ENCODE assay signal across 1 cellular context in the genomic region with DNA sequence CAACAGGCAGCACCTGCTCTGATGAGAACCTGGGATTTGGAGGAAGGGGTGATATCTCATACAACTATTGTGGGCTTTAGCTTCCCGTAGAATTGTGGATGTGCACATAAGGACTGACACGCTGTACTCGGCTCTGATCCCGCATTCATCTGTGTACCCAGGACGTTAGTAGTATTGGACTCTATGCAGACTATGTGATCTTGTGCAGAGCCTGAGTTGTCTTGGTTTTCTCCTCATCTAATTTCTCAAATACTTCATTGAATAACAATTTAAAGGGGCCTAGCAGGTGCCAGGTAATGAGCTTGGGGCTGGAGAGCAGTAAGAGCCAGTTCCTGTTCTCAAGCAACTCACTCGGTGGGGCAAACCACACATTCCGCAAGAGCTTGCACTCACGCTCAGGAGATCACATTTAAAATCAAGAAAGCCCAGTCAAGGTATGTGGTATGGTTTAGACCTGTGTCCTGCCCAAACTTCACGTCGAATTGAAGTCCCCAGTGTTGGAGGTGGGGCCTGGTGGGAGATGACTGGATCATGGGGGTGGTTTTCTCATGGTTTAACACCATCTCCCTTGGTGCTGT.
TF ChIP-seq lines count a peak whose summit lies in the region.

No MANE protein-coding gene starts in this region.

TF ChIP-seq in IMR-90, 13 proteins besides CTCF, POLR2A, EP300 and RAD21:
- TF ChIP-seq CHD1 (IDR thresholded peaks at IDR 0.05; ENCODE audit: low read depth, low read length), result no peak
- TF ChIP-seq FOS (IDR thresholded peaks at IDR 0.05; ENCODE audit: low read depth, low read length), result no peak
- TF ChIP-seq MXI1 (IDR thresholded peaks at IDR 0.05; ENCODE audit: borderline replicate concordance, low read depth, low read length), result no peak
- no peak for TF ChIP-seq RFX5 (IDR thresholded peaks at IDR 0.05; ENCODE audit: low read depth, low read length)
- TF ChIP-seq, protein P1, sequence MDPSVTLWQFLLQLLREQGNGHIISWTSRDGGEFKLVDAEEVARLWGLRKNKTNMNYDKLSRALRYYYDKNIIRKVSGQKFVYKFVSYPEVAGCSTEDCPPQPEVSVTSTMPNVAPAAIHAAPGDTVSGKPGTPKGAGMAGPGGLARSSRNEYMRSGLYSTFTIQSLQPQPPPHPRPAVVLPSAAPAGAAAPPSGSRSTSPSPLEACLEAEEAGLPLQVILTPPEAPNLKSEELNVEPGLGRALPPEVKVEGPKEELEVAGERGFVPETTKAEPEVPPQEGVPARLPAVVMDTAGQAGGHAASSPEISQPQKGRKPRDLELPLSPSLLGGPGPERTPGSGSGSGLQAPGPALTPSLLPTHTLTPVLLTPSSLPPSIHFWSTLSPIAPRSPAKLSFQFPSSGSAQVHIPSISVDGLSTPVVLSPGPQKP (IDR thresholded peaks at IDR 0.05; ENCODE audit: borderline replicate concordance, low read depth, low read length), result no peak
- no peak for TF ChIP-seq NFE2L2 (IDR thresholded peaks at IDR 0.05; ENCODE audit: low read depth, low read length)
- no peak for TF ChIP-seq BHLHE40 (IDR thresholded peaks at IDR 0.05; ENCODE audit: low read depth, low read length)
- no peak for TF ChIP-seq CEBPB (IDR thresholded peaks at IDR 0.05; ENCODE audit: low read depth, low read length)
- no peak for TF ChIP-seq MAZ (IDR thresholded peaks at IDR 0.05; ENCODE audit: borderline replicate concordance, low read depth, low read length)
